8 cellular contexts compared by ENCODE assay signal in the genomic region with DNA sequence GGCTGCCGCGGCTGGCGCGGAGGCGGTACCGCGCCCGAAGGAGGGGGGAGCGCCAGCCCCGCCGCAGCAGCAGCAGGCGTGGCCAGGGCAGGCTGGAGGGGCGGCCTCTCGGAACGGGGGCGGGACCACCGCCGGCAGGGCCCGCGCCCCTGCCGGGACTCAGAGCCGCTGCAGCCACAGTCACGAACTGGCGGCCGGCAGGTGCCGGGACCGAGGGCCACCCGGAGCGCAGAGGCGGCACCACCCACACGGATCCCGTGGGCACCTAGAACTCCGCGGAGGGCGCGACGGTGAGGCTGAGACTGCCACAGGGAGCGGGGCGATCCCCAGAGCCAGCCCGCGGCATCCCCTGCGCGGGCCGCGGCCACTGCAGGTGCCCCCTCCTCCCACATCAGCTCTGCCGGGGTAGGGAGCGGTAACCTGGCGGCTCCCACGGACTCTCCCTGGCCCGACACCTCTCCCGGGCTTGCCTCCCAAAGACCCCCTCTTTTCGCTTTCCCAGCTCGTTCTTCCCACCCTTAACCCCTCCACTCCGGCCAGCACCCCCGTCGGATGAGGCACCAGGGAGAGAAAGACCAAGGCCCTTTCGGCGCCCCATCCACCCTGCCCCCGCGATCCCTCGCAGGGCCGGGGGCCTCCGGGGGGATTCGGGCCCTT. TPM values are rescaled to one million over a fixed set of nuclear protein-coding genes. Genes with fewer than 3 reads are reported as not detected.
A peak's percentile ranks its signal among the peaks of the same experiment; 100 is the strongest.
DNase-seq lines count a peak whose midpoint lies in the region; ATAC-seq, FAIRE-seq and TF ChIP-seq lines count a peak whose summit lies in the region.

Gene VWA5B2 (plus strand): TSS at position 162 of the 657 bp plus-strand sequence. CDS start 944 bp downstream, outside the sequence.

- H2AFZ ChIP-seq in endothelial cell of umbilical vein (ENCODE audit: low read depth, low read length) = peak within 1 kb of the TSS; percentile 54

- dilution Hi-C loops in endothelial cell of umbilical vein (cut with MboI; ENCODE audit: extremely low pct_ligation_motif_present, low sequenced_read_pairs) = no loop called here

- no peaks in the 10 kb centered on the region for H3K9me1 ChIP-seq in endothelial cell of umbilical vein (replicated peaks; ENCODE audit: control insufficient read depth, extremely low read depth, insufficient read depth, low read length)

- H4K20me1 ChIP-seq in endothelial cell of umbilical vein (replicated peaks; ENCODE audit: control insufficient read depth, extremely low read depth, insufficient read depth, low read length) = no peaks in the 10 kb centered on the region

- ATAC-seq in GM18867 (IDR thresholded peaks at IDR 0.05; ENCODE audit: unreplicated experiment) (peak; percentile 82), HG03196 (IDR thresholded peaks at IDR 0.05; ENCODE audit: unreplicated experiment) (peak; percentile 52)
- peak; percentile 96 for ATAC-seq in activated CD8-positive, alpha-beta memory T cell treated with anti-CD3 and anti-CD28 coated beads, Interleukin-2, amount 10 ng/mL, durations not matched to agents 7 days and 5 days

- peaks cover 50% of the 10 kb centered on the region for H3K27me3 Mint-ChIP-seq in activated CD8-positive, alpha-beta memory T cell treated with anti-CD3 and anti-CD28 coated beads, Interleukin-2, amount 10 ng/mL, durations not matched to agents 7 days and 5 days

- POLR2A ChIA-PET in A673 (lab: Charles Lee; ENCODE audit: low non-redundant PET) (no interaction called here), endothelial cell of umbilical vein (lab: Charles Lee) (no interaction called here)

- no peaks in the 10 kb centered on the region for H3K36me3 Mint-ChIP-seq in activated CD8-positive, alpha-beta memory T cell treated with anti-CD3 and anti-CD28 coated beads, Interleukin-2, amount 10 ng/mL, durations not matched to agents 7 days and 5 days

- H3K36me3 ChIP-seq in A673 (ENCODE audit: insufficient read depth, low read length, poor library complexity, severe bottlenecking) (no peaks in the 10 kb centered on the region), endothelial cell of umbilical vein (ENCODE audit: control insufficient read depth in 2 of 2, extremely low read depth in 1 of 2, insufficient read depth in 2 of 2, low read length in 2 of 2) (no peaks in the 10 kb centered on the region), muscle layer of duodenum (ENCODE audit: control insufficient read depth in 1 of 2, insufficient read depth in 2 of 2, low read length in 2 of 2) (no peaks in the 10 kb centered on the region)

- FAIRE-seq in endothelial cell of umbilical vein (lab: Jason Lieb, UNC) = no peak

- H3K4me1 ChIP-seq in A673 (ENCODE audit: insufficient read depth, low read length, poor library complexity, severe bottlenecking) (peaks cover 5% of the 10 kb centered on the region), endothelial cell of umbilical vein (ENCODE audit: control insufficient read depth, extremely low read depth, insufficient read depth, low read length) (peaks cover 4% of the 10 kb centered on the region), muscle layer of duodenum (ENCODE audit: control insufficient read depth in 1 of 2, insufficient read depth in 2 of 2, low read length in 2 of 2) (peaks cover 0 to 27% of the 10 kb centered on the region in 2 donors)

- H3K79me2 ChIP-seq in endothelial cell of umbilical vein (ENCODE audit: control insufficient read depth, insufficient read depth, low read length) = no peaks in the 10 kb centered on the region

- intact Hi-C loops in A673 (cut with micrococcal nuclease; ENCODE audit: unreplicated experiment) (no loop called here), endothelial cell of umbilical vein (cut with micrococcal nuclease) (loop anchor here (5.0 kb wide), 1 partner anchor 42 kb away; the partner anchor contains the start of gene ABCF3)

- DNase-seq in A673 (ENCODE audit: low spot score) (peak; percentile 74), NCI-H748 (lab: John Stamatoyannopoulos, UW; ENCODE audit: unreplicated experiment) (peak; percentile 80), endothelial cell of umbilical vein (ENCODE audit: low read depth, low spot score) (peak; percentile 60)
- peak; percentile 74 for DNase-seq in activated CD8-positive, alpha-beta memory T cell treated with anti-CD3 and anti-CD28 coated beads, Interleukin-2, amount 10 ng/mL, durations not matched to agents 7 days and 5 days
- DNase-seq in stimulated activated CD8-positive, alpha-beta memory T cell treated with anti-CD3 and anti-CD28 coated beads, Interleukin-7, amount 100 ng/mL, for 48 hours (ENCODE audit: extremely low read depth in 1 of 2, low read depth in 1 of 2) = peak; percentile 46 to 63

- CTCF ChIA-PET in A673 (lab: Charles Lee) (no interaction called here), endothelial cell of umbilical vein (lab: Charles Lee) (interaction anchor here (1.2 to 4.3 kb wide), 4 partner anchors 10 to 60 kb away, joined by 3 to 98 read pairs (median 34); no protein-coding TSS in a partner anchor)
- CTCF ChIA-PET in activated CD8-positive, alpha-beta memory T cell treated with anti-CD3 and anti-CD28 coated beads, Interleukin-2, amount 10 ng/mL, durations not matched to agents 7 days and 5 days (lab: Charles Lee) = interaction anchor here (0.6 to 5.3 kb wide), 6 partner anchors 11 to 60 kb away, joined by 3 to 42 read pairs (median 4); partner anchors contain the start of genes CAMK2N2 and EEF1AKMT4

- H3K9ac ChIP-seq in endothelial cell of umbilical vein (replicated peaks; ENCODE audit: extremely low read depth, insufficient read depth, low read length) = no peak within 1 kb of the TSS

- no peak for TF ChIP-seq POLR2A in endothelial cell of umbilical vein (IDR thresholded peaks at IDR 0.05; ENCODE audit: low read depth, low read length)

- H3K9me3 ChIP-seq in A673 (ENCODE audit: low read depth, low read length, poor library complexity, severe bottlenecking) = no peaks in the 10 kb centered on the region
- H3K9me3 ChIP-seq in endothelial cell of umbilical vein (replicated peaks; ENCODE audit: control insufficient read depth, insufficient read depth, low read length) = no peaks in the 10 kb centered on the region
- H3K9me3 ChIP-seq in muscle layer of duodenum (ENCODE audit: control insufficient read depth in 1 of 2, low read length in 2 of 2) = no peaks in the 10 kb centered on the region

- peaks cover 6% of the 10 kb centered on the region for H3K4me1 Mint-ChIP-seq in activated CD8-positive, alpha-beta memory T cell treated with anti-CD3 and anti-CD28 coated beads, Interleukin-2, amount 10 ng/mL, durations not matched to agents 7 days and 5 days

- no peak within 1 kb of the TSS for H3K4me3 Mint-ChIP-seq in activated CD8-positive, alpha-beta memory T cell treated with anti-CD3 and anti-CD28 coated beads, Interleukin-2, amount 10 ng/mL, durations not matched to agents 7 days and 5 days

- H3K27ac ChIP-seq in A673 (ENCODE audit: low read depth, low read length, poor library complexity, severe bottlenecking) = no peak within 1 kb of the TSS
- H3K27ac ChIP-seq in endothelial cell of umbilical vein (ENCODE audit: insufficient read depth, low read depth, low read length) = no peak within 1 kb of the TSS
- no peak within 1 kb of the TSS for H3K27ac ChIP-seq in muscle layer of duodenum (ENCODE audit: low read length)

- no peak for TF ChIP-seq CTCF in A673 (conservative IDR thresholded peaks at IDR 0.05; ENCODE audit: low read depth, low read length)
- peak in 1 of 2 donors; percentile 34 for TF ChIP-seq CTCF in endothelial cell of umbilical vein (IDR thresholded peaks at IDR 0.05; ENCODE audit: extremely low read depth in 1 of 2, insufficient read depth in 1 of 2, low read depth in 1 of 2, low read length in 2 of 2)

- peaks cover 58% of the 10 kb centered on the region for H3K27me3 ChIP-seq in A673 (replicated peaks; ENCODE audit: insufficient read depth, low read depth, low read length, poor library complexity)
- H3K27me3 ChIP-seq in endothelial cell of umbilical vein (ENCODE audit: control insufficient read depth in 2 of 2, insufficient read depth in 2 of 2, low read length in 2 of 2) = peaks cover 38 to 57% of the 10 kb centered on the region in 2 experiments
- peaks cover 42% of the 10 kb centered on the region for H3K27me3 ChIP-seq in muscle layer of duodenum (ENCODE audit: low read depth, low read length)

- peak within 1 kb of the TSS; percentile 47 for H3K4me3 ChIP-seq in A673 (ENCODE audit: low read depth, low read length, poor library complexity, severe bottlenecking)
- H3K4me3 ChIP-seq in endothelial cell of umbilical vein (replicated peaks in 1 of 3; ENCODE audit: insufficient read depth in 1 of 3, low read depth in 1 of 3, low read length in 3 of 3) = peak within 1 kb of the TSS in 1 of 3 experiments; percentile 25
- H3K4me3 ChIP-seq in muscle layer of duodenum (ENCODE audit: low read depth in 1 of 2, low read length in 2 of 2) = peak within 1 kb of the TSS; percentile 21 to 80

- H3K4me2 ChIP-seq in endothelial cell of umbilical vein (ENCODE audit: insufficient read depth, low read length) = peak within 1 kb of the TSS; percentile 28

- no TSS peak for BruUV-seq in A673 (replicated peaks; lab: Mats Ljungman, UMichigan)
- no TSS peak for BruUV-seq in endothelial cell of umbilical vein (replicated peaks; lab: Mats Ljungman, UMichigan)

- no peaks in the 10 kb centered on the region for H3K9me3 Mint-ChIP-seq in activated CD8-positive, alpha-beta memory T cell treated with anti-CD3 and anti-CD28 coated beads, Interleukin-2, amount 10 ng/mL, durations not matched to agents 7 days and 5 days (ENCODE audit: low read depth)

- no peak within 1 kb of the TSS for H3K27ac Mint-ChIP-seq in activated CD8-positive, alpha-beta memory T cell treated with anti-CD3 and anti-CD28 coated beads, Interleukin-2, amount 10 ng/mL, durations not matched to agents 7 days and 5 days

TF ChIP-seq in endothelial cell of umbilical vein, 7 proteins besides CTCF, POLR2A, EP300 and RAD21:
- TF ChIP-seq EZH2 (IDR thresholded peaks at IDR 0.05; ENCODE audit: borderline replicate concordance, low read depth, low read length, severe bottlenecking) = peak; percentile 77
- TF ChIP-seq FOS (IDR thresholded peaks at IDR 0.05; ENCODE audit: borderline replicate concordance, insufficient read depth, low read length) = no peak

RNA-seq across cellular contexts. Expression of gene VWA5B2, which starts in this region (rescaled TPM):
- total RNA-seq in A673 (2021) = 0.13 TPM in 1 of 2 replicates, not detected in the other
- total RNA-seq in activated CD8-positive, alpha-beta memory T cell treated with anti-CD3 and anti-CD28 coated beads, Interleukin-2, amount 10 ng/mL, durations not matched to agents 7 days and 5 days = not detected
- total RNA-seq in endothelial cell of umbilical vein = not detected in 2 replicates
- 0.03 TPM in 1 of 2 replicates, not detected in the other for polyA plus RNA-seq in endothelial cell of umbilical vein
- polyA plus RNA-seq in endothelial cell of umbilical vein (2011; cell fraction: cytosol; rRNA removed) = not detected in 2 replicates
- 0.31 TPM in 1 of 2 replicates, not detected in the other for polyA plus RNA-seq in endothelial cell of umbilical vein (2011; cell fraction: nucleus; rRNA removed)
- polyA plus RNA-seq in endothelial cell of umbilical vein (2012) = not detected in 2 replicates
- not detected in 2 replicates for polyA minus RNA-seq in endothelial cell of umbilical vein
- polyA minus RNA-seq in endothelial cell of umbilical vein (2011; cell fraction: cytosol; rRNA and poly(A)+ RNA removed) = not detected
- not detected in 2 replicates for polyA minus RNA-seq in endothelial cell of umbilical vein (2011; cell fraction: nucleus; rRNA and poly(A)+ RNA removed)

Comparison
In these comparisons a context has a peak if more than half of its experiments do, and no peak if none do; other contexts are left out.
1. Peak in DNase-seq and H3K4me3 ChIP-seq in A673; RNA of the gene not detected or under 1 TPM.
2. Peak in DNase-seq and ATAC-seq in activated CD8-positive, alpha-beta memory T cell treated with anti-CD3 and anti-CD28 coated beads, Interleukin-2, amount 10 ng/mL, durations not matched to agents 7 days and 5 days; RNA of the gene not detected or under 1 TPM.
3. Peak in DNase-seq and H3K4me2 ChIP-seq in endothelial cell of umbilical vein; RNA of the gene not detected or under 1 TPM.